Comparison of ENCODE assay signal across 28 cellular contexts in genomic region chr6:165426892-165427291, GRCh38.
DNase-seq lines count a peak whose midpoint lies in the region; ATAC-seq, FAIRE-seq and TF ChIP-seq lines count a peak whose summit lies in the region.
"Had no signal": no experiment of that assay in that cellular context is flagged by ENCODE, and none has a peak within 500 bp of the region (broad histone marks: within the 10 kb centered on the region; RNA-seq: fewer than 3 reads in every experiment).

No MANE protein-coding gene starts in this region.

- no peaks in the 10 kb centered on the region for H3K27me3 ChIP-seq in astrocyte (ENCODE audit: insufficient read depth, low read length)
- H3K27me3 ChIP-seq in tibial nerve: no peaks in the 10 kb centered on the region
- H3K27me3 ChIP-seq: BE2C, BLaER1 had no signal

- peak; percentile 32 for FAIRE-seq in astrocyte (lab: Jason Lieb, UNC)
- FAIRE-seq: A204.1, GM12878, GM12892, GM18507, GM19239 had no signal

- ATAC-seq in GM19035 (IDR thresholded peaks at IDR 0.05; ENCODE audit: unreplicated experiment): no peak
- ATAC-seq: GM12878 had no signal

- POLR2A ChIA-PET in HEK293 (lab: Yijun Ruan, JAX): no interaction called here

- H3K9ac ChIP-seq in astrocyte (ENCODE audit: low read length): no peak overlapping the region
- H3K9ac ChIP-seq: BLaER1 had no signal

- H3K4me1 ChIP-seq in HEK293 (ENCODE audit: control insufficient read depth, insufficient read depth, low read length) (no peaks in the 10 kb centered on the region), astrocyte (ENCODE audit: insufficient read depth, low read length) (no peaks in the 10 kb centered on the region), tibial nerve (no peaks in the 10 kb centered on the region)
- H3K4me1 ChIP-seq: BE2C, BLaER1 had no signal

- CTCF ChIA-PET in HEK293 (lab: Yijun Ruan, JAX): interaction anchor here (0.6 to 1.8 kb wide), 4 partner anchors 13 to 887 kb away, joined by 3 to 10 read pairs (median 4); no protein-coding TSS in a partner anchor

- H3K27ac ChIP-seq in HEK293 (ENCODE audit: extremely low read depth, low read depth, low read length) (no peak overlapping the region), astrocyte (ENCODE audit: low read depth, low read length) (no peak overlapping the region), tibial nerve (no peak overlapping the region)
- H3K27ac ChIP-seq: BLaER1 had no signal

- H3K9me3 ChIP-seq in HEK293 (ENCODE audit: control insufficient read depth, insufficient read depth, low read depth, low read length): no peaks in the 10 kb centered on the region
- no peaks in the 10 kb centered on the region for H3K9me3 ChIP-seq in astrocyte (ENCODE audit: insufficient read depth, low read depth, low read length)
- no peaks in the 10 kb centered on the region for H3K9me3 ChIP-seq in tibial nerve
- H3K9me3 ChIP-seq: BE2C had no signal

- no peak for TF ChIP-seq CTCF in HEK293 (tag by site-specific recombination; IDR thresholded peaks at IDR 0.05)
- no peak for TF ChIP-seq CTCF in astrocyte (IDR thresholded peaks at IDR 0.05; ENCODE audit: insufficient read depth, low read depth, low read length)
- TF ChIP-seq CTCF in epithelial cell of esophagus (IDR thresholded peaks at IDR 0.05; ENCODE audit: insufficient read depth, low read depth, low read length, missing control alignments): no peak
- TF ChIP-seq CTCF in tibial nerve (IDR thresholded peaks at IDR 0.05): no peak

- H3K27ac Mint-ChIP-seq in astrocyte (ENCODE audit: unreplicated experiment): no peak overlapping the region
- H3K27ac Mint-ChIP-seq: CD14-positive monocyte; CD4-positive, alpha-beta memory T cell; CD4-positive, CD25-positive, alpha-beta regulatory T cell; CD8-positive, alpha-beta memory T cell had no signal

- H3K36me3 ChIP-seq in HEK293 (ENCODE audit: control insufficient read depth in 2 of 2, insufficient read depth in 1 of 2, low read length in 2 of 2) (peaks cover 3 to 9% of the 10 kb centered on the region in 2 experiments; a peak in 2 of 3 replicates), astrocyte (ENCODE audit: insufficient read depth, low read length) (no peaks in the 10 kb centered on the region), tibial nerve (no peaks in the 10 kb centered on the region)
- H3K36me3 ChIP-seq: BE2C, BLaER1 had no signal

- TF ChIP-seq EP300 in tibial nerve (IDR thresholded peaks at IDR 0.05): no peak

- H3K36me3 Mint-ChIP-seq in astrocyte (ENCODE audit: low read depth, unreplicated experiment): no peaks in the 10 kb centered on the region
- H3K36me3 Mint-ChIP-seq: CD14-positive monocyte; CD4-positive, alpha-beta memory T cell; CD4-positive, CD25-positive, alpha-beta regulatory T cell; CD8-positive, alpha-beta memory T cell had no signal

- TF ChIP-seq POLR2A in tibial nerve (IDR thresholded peaks at IDR 0.05): no peak

- H3K4me3 ChIP-seq in HEK293 (ENCODE audit: low read depth, low read length): no peak overlapping the region
- H3K4me3 ChIP-seq in astrocyte (ENCODE audit: insufficient read depth, low read depth, low read length): no peak overlapping the region
- no peak overlapping the region for H3K4me3 ChIP-seq in epithelial cell of esophagus (ENCODE audit: low read length)
- H3K4me3 ChIP-seq in tibial nerve: no peak overlapping the region
- H3K4me3 ChIP-seq: BLaER1, GM12878 had no signal

- 84 to 90% methylated on average over 2 of the region's 2 CpGs for WGBS in tibial nerve, 2 donors

- H4K20me1 ChIP-seq in astrocyte (ENCODE audit: insufficient read depth, low read length): no peaks in the 10 kb centered on the region
- H4K20me1 ChIP-seq: BLaER1 had no signal

- no peak for DNase-seq in astrocyte (ENCODE audit: low read depth)
- peak; percentile 38 for DNase-seq in epithelial cell of esophagus (ENCODE audit: low read depth)
- DNase-seq in tibial nerve (ENCODE audit: low spot score in 2 of 2): no peak
- no peak for DNase-seq in NCI-H2227 treated with DMSO at 0.1 percent for 48 hours (lab: John Stamatoyannopoulos, UW)
- DNase-seq: 8988T; ACHN; BE2C; C1 segment of cervical spinal cord; CD4-positive, alpha-beta memory T cell; CD4-positive, CD25-positive, alpha-beta regulatory T cell; CD8-positive, alpha-beta memory T cell; COR-L47; DMS 273 treated with DMSO at 0.1 percent for 48 hours; DMS153; DMS53; DMS79; DND-41; EL; GDM1 had no signal

- H3K4me3 Mint-ChIP-seq in astrocyte (ENCODE audit: unreplicated experiment): no peak overlapping the region
- H3K4me3 Mint-ChIP-seq: CD14-positive monocyte; CD4-positive, alpha-beta memory T cell; CD4-positive, CD25-positive, alpha-beta regulatory T cell; CD8-positive, alpha-beta memory T cell had no signal

- no peaks in the 10 kb centered on the region for H3K27me3 Mint-ChIP-seq in astrocyte (ENCODE audit: low read depth, unreplicated experiment)
- H3K27me3 Mint-ChIP-seq: CD4-positive, alpha-beta memory T cell; CD4-positive, CD25-positive, alpha-beta regulatory T cell; CD8-positive, alpha-beta memory T cell had no signal

- no peak overlapping the region for H2AFZ ChIP-seq in astrocyte (ENCODE audit: low read depth, low read length)

- H3K79me2 ChIP-seq in astrocyte (ENCODE audit: insufficient read depth, low read length): no peaks in the 10 kb centered on the region

- no peaks in the 10 kb centered on the region for H3K4me1 Mint-ChIP-seq in astrocyte (ENCODE audit: low read depth, unreplicated experiment)
- H3K4me1 Mint-ChIP-seq: CD14-positive monocyte; CD4-positive, alpha-beta memory T cell; CD4-positive, CD25-positive, alpha-beta regulatory T cell; CD8-positive, alpha-beta memory T cell had no signal

- no peak overlapping the region for H3K4me2 ChIP-seq in astrocyte (ENCODE audit: low read length)
- H3K4me2 ChIP-seq: BLaER1 had no signal

- no peaks in the 10 kb centered on the region for H3K9me3 Mint-ChIP-seq in astrocyte (ENCODE audit: unreplicated experiment)

TF ChIP-seq in HEK293, 187 proteins besides CTCF, POLR2A, EP300 and RAD21:
- peak; percentile 82; the same call in 1 of the 2 replicates for TF ChIP-seq ZNF184 (tag by site-specific recombination; IDR thresholded peaks at IDR 0.05)
- TF ChIP-seq ZNF140 (tag by site-specific recombination; IDR thresholded peaks at IDR 0.05): peak; percentile 55; the same call in 1 of the 2 replicates
- TF ChIP-seq SETDB1 (IDR thresholded peaks at IDR 0.05; ENCODE audit: insufficient read length, low read length): peak; percentile 54
- TF ChIP-seq ZNF654 (tag by site-specific recombination; IDR thresholded peaks at IDR 0.05; ENCODE audit: low read depth): no peak
- TF ChIP-seq IKZF3 (tag by site-specific recombination; IDR thresholded peaks at IDR 0.05): no peak
TF ChIP-seq in HEK293: peak in this region for 3.
